Comparison of ENCODE assay signal across 1 cellular context in genomic region chr1:37514350-37515184, GRCh38.
A peak's percentile ranks its signal among the peaks of the same experiment; 100 is the strongest.
TF ChIP-seq lines count a peak whose summit lies in the region.

TSS of gene MEAF6 (minus strand) at chr1:37514766. CDS start at chr1:37514746, 20 bp downstream.

TF ChIP-seq in HEK293, 187 proteins besides CTCF, POLR2A, EP300 and RAD21 (continued from another document and continues in another):
- TF ChIP-seq, protein P1, sequence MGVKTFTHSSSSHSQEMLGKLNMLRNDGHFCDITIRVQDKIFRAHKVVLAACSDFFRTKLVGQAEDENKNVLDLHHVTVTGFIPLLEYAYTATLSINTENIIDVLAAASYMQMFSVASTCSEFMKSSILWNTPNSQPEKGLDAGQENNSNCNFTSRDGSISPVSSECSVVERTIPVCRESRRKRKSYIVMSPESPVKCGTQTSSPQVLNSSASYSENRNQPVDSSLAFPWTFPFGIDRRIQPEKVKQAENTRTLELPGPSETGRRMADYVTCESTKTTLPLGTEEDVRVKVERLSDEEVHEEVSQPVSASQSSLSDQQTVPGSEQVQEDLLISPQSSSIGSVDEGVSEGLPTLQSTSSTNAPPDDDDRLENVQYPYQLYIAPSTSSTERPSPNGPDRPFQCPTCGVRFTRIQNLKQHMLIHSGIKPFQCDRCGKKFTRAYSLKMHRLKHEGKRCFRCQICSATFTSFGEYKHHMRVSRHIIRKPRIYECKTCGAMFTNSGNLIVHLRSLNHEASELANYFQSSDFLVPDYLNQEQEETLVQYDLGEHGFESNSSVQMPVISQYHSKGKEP (tag by site-specific recombination; IDR thresholded peaks at IDR 0.05): peak; percentile 33; the same call in 1 of the 2 replicates
- TF ChIP-seq KLF8 (tag by site-specific recombination; IDR thresholded peaks at IDR 0.05): 0 out of 2 replicates have a peak, but pooled peaks have one; percentile 52
- peak; percentile 62; the same call in 1 of the 2 replicates for TF ChIP-seq ZNF449 (tag by site-specific recombination; IDR thresholded peaks at IDR 0.05)
- no peak for TF ChIP-seq ZNF280C (tag by site-specific recombination; IDR thresholded peaks at IDR 0.05)
- peak; percentile 87 for TF ChIP-seq ZNF600 (tag by site-specific recombination; IDR thresholded peaks at IDR 0.05)
- TF ChIP-seq ZSCAN30 (tag by site-specific recombination; IDR thresholded peaks at IDR 0.05): peak; percentile 59; the same call in 1 of the 2 replicates
- TF ChIP-seq ZEB2 (tag by site-specific recombination; IDR thresholded peaks at IDR 0.05): peak; percentile 53
- TF ChIP-seq ZNF513 (tag by site-specific recombination; IDR thresholded peaks at IDR 0.05): no peak
- no peak for TF ChIP-seq ZNF138 (tag by site-specific recombination; IDR thresholded peaks at IDR 0.05; ENCODE audit: borderline replicate concordance)
- peak; percentile 63; the same call in 1 of the 2 replicates for TF ChIP-seq SP7 (tag by site-specific recombination; IDR thresholded peaks at IDR 0.05)
- TF ChIP-seq ZNF596 (tag by site-specific recombination; IDR thresholded peaks at IDR 0.05): 0 out of 2 replicates have a peak, but pooled peaks have one; percentile 35
- 0 out of 2 replicates have a peak, but pooled peaks have one; percentile 42 for TF ChIP-seq ZNF560 (tag by site-specific recombination; IDR thresholded peaks at IDR 0.05; ENCODE audit: borderline replicate concordance)
- no peak for TF ChIP-seq WT1 (tag by site-specific recombination; IDR thresholded peaks at IDR 0.05)
- peak; percentile 66 for TF ChIP-seq ZNF629 (tag by site-specific recombination; IDR thresholded peaks at IDR 0.05)
- TF ChIP-seq ZNF335 (tag by site-specific recombination; conservative IDR thresholded peaks at IDR 0.05): peak; percentile 91
- TF ChIP-seq ZNF501 (tag by site-specific recombination; IDR thresholded peaks at IDR 0.05): 0 out of 2 replicates have a peak, but pooled peaks have one; percentile 74
- TF ChIP-seq YY1 (tag by site-specific recombination; IDR thresholded peaks at IDR 0.05): peak; percentile 81; the same call in 1 of the 2 replicates
- TF ChIP-seq, protein P2, sequence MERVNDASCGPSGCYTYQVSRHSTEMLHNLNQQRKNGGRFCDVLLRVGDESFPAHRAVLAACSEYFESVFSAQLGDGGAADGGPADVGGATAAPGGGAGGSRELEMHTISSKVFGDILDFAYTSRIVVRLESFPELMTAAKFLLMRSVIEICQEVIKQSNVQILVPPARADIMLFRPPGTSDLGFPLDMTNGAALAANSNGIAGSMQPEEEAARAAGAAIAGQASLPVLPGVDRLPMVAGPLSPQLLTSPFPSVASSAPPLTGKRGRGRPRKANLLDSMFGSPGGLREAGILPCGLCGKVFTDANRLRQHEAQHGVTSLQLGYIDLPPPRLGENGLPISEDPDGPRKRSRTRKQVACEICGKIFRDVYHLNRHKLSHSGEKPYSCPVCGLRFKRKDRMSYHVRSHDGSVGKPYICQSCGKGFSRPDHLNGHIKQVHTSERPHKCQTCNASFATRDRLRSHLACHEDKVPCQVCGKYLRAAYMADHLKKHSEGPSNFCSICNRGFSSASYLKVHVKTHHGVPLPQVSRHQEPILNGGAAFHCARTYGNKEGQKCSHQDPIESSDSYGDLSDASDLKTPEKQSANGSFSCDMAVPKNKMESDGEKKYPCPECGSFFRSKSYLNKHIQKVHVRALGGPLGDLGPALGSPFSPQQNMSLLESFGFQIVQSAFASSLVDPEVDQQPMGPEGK (tag by site-specific recombination; IDR thresholded peaks at IDR 0.05): 0 out of 2 replicates have a peak, but pooled peaks have one; percentile 6
- TF ChIP-seq ZNF341 (tag by site-specific recombination; IDR thresholded peaks at IDR 0.05; ENCODE audit: low read depth): peak; percentile 42; the same call in 1 of the 2 replicates
- peak; percentile 91; the same call in 1 of the 2 replicates for TF ChIP-seq ZFP37 (tag by site-specific recombination; IDR thresholded peaks at IDR 0.05)
- TF ChIP-seq ZNF354C (tag by site-specific recombination; IDR thresholded peaks at IDR 0.05; ENCODE audit: borderline replicate concordance, low read depth): no peak
- no peak for TF ChIP-seq MEIS1 (CRISPR knock-in tag; IDR thresholded peaks at IDR 0.05; ENCODE audit: borderline replicate concordance)
- TF ChIP-seq ZNF561 (tag by site-specific recombination; IDR thresholded peaks at IDR 0.05; ENCODE audit: borderline replicate concordance): peak; percentile 64; the same call in 1 of the 2 replicates
- TF ChIP-seq ZNF837 (tag by site-specific recombination; IDR thresholded peaks at IDR 0.05): no peak
- peak; percentile 75 for TF ChIP-seq ZBTB26 (tag by site-specific recombination; optimal IDR thresholded peaks at IDR 0.05)
- peak; percentile 24; the same call in 1 of the 2 replicates for TF ChIP-seq ZBTB21 (tag by site-specific recombination; IDR thresholded peaks at IDR 0.05)
- peak; percentile 90 for TF ChIP-seq PRDM1 (tag by site-specific recombination; IDR thresholded peaks at IDR 0.05)
- no peak for TF ChIP-seq ZNF148 (tag by site-specific recombination; IDR thresholded peaks at IDR 0.05; ENCODE audit: borderline replicate concordance)
- TF ChIP-seq ZIC2 (tag by site-specific recombination; IDR thresholded peaks at IDR 0.05): peak; percentile 24; the same call in 1 of the 2 replicates
- TF ChIP-seq ZBTB20 (tag by site-specific recombination; IDR thresholded peaks at IDR 0.05): peak; percentile 84
- TF ChIP-seq, protein P3, sequence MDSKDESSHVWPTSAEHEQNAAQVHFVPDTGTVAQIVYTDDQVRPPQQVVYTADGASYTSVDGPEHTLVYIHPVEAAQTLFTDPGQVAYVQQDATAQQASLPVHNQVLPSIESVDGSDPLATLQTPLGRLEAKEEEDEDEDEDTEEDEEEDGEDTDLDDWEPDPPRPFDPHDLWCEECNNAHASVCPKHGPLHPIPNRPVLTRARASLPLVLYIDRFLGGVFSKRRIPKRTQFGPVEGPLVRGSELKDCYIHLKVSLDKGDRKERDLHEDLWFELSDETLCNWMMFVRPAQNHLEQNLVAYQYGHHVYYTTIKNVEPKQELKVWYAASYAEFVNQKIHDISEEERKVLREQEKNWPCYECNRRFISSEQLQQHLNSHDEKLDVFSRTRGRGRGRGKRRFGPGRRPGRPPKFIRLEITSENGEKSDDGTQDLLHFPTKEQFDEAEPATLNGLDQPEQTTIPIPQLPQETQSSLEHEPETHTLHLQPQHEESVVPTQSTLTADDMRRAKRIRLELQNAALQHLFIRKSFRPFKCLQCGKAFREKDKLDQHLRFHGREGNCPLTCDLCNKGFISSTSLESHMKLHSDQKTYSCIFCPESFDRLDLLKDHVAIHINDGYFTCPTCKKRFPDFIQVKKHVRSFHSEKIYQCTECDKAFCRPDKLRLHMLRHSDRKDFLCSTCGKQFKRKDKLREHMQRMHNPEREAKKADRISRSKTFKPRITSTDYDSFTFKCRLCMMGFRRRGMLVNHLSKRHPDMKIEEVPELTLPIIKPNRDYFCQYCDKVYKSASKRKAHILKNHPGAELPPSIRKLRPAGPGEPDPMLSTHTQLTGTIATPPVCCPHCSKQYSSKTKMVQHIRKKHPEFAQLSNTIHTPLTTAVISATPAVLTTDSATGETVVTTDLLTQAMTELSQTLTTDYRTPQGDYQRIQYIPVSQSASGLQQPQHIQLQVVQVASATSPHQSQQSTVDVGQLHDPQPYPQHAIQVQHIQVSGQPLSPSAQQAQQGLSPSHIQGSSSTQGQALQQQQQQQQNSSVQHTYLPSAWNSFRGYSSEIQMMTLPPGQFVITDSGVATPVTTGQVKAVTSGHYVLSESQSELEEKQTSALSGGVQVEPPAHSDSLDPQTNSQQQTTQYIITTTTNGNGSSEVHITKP (tag by site-specific recombination; IDR thresholded peaks at IDR 0.05): peak; percentile 5
- TF ChIP-seq ZSCAN16 (tag by site-specific recombination; IDR thresholded peaks at IDR 0.05): no peak
- peak; percentile 2; the same call in 1 of the 2 replicates for TF ChIP-seq ZFHX2 (tag by site-specific recombination; conservative IDR thresholded peaks at IDR 0.05)
- no peak for TF ChIP-seq ZNF433 (tag by site-specific recombination; IDR thresholded peaks at IDR 0.05; ENCODE audit: low read depth)
- TF ChIP-seq ZNF639 (tag by site-specific recombination; IDR thresholded peaks at IDR 0.05): 0 out of 2 replicates have a peak, but pooled peaks have one; percentile 26
- TF ChIP-seq, protein P4, sequence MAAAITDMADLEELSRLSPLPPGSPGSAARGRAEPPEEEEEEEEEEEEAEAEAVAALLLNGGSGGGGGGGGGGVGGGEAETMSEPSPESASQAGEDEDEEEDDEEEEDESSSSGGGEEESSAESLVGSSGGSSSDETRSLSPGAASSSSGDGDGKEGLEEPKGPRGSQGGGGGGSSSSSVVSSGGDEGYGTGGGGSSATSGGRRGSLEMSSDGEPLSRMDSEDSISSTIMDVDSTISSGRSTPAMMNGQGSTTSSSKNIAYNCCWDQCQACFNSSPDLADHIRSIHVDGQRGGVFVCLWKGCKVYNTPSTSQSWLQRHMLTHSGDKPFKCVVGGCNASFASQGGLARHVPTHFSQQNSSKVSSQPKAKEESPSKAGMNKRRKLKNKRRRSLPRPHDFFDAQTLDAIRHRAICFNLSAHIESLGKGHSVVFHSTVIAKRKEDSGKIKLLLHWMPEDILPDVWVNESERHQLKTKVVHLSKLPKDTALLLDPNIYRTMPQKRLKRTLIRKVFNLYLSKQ (tag by site-specific recombination; IDR thresholded peaks at IDR 0.05; ENCODE audit: borderline replicate concordance): no peak
- no peak for TF ChIP-seq ZNF571 (tag by site-specific recombination; IDR thresholded peaks at IDR 0.05)
